Comparison of ENCODE assay signal across 10 cellular contexts in the genomic region with DNA sequence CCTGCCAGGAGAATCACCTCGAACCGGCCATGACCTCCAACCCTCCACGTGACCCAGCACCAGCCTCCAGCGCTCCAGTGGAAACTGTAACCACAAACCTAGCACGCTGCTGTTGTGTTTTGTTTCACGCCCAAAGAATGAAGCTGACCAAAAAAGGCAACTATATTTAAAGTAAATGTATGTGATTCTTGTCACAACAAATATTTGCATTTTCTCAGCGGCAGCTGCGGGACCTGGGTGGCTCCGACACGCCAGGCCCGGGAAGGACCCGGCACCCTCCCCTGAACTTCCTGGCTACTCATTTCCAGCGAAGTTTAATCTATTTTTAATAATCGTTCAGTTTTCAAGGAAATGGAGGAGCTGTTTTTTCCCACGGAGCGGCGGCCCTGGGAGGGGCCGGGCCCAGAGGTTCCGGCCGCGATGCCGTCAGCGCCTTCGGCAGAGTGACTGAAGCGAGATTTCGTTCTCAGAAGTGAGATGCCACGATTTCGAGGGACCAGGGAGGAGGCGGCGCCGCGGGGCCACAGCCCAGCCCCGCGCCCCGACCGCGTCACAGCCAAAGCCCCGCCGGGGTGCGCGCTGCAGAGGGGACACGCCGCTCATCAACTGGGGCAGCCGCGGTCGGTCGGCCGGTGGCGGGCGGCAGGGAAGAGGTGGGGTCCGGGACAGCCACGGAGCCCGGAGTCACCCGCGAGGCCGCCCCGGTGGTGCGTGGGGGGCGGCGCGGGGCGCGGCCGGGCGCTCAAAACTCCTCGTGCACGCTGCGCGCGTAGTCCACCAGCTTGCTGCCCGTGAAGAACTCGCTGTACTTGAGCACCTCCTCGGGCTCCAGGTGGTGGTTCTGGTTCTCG. TPM values are rescaled to one million over a fixed set of nuclear protein-coding genes. Genes with fewer than 3 reads are reported as not detected.
A peak's percentile ranks its signal among the peaks of the same experiment; 100 is the strongest.
DNase-seq lines count a peak whose midpoint lies in the region; ATAC-seq and TF ChIP-seq lines count a peak whose summit lies in the region.
"Had no signal": no experiment of that assay in that cellular context is flagged by ENCODE, and none has a peak within 500 bp of the region (broad histone marks: within the 10 kb centered on the region; RNA-seq: fewer than 3 reads in every experiment).

No MANE protein-coding gene starts in this region.

- no peak for ATAC-seq in WTC11
- ATAC-seq in activated naive CD8-positive, alpha-beta T cell treated with anti-CD3 and anti-CD28 coated beads, Interleukin-2, amount 50 U/mL, for 24 hours = no peak
- no peak for ATAC-seq in GM18498 (IDR thresholded peaks at IDR 0.05; ENCODE audit: unreplicated experiment)

- H3K36me3 Mint-ChIP-seq in WTC11 (no peaks in the 10 kb centered on the region; the same call in 1 of the 2 replicates), neural progenitor cell (peaks cover 10% of the 10 kb centered on the region)
- peaks cover 18% of the 10 kb centered on the region for H3K36me3 Mint-ChIP-seq in activated naive CD8-positive, alpha-beta T cell treated with anti-CD3 and anti-CD28 coated beads, Interleukin-2, amount 50 U/mL, for 24 hours (ENCODE audit: low read depth)

- TF ChIP-seq POLR2A in Peyer's patch (IDR thresholded peaks at IDR 0.05) = no peak

- H3K4me1 Mint-ChIP-seq in WTC11 (no peaks in the 10 kb centered on the region), neural progenitor cell (no peaks in the 10 kb centered on the region)
- peaks cover 42% of the 10 kb centered on the region for H3K4me1 Mint-ChIP-seq in activated naive CD8-positive, alpha-beta T cell treated with anti-CD3 and anti-CD28 coated beads, Interleukin-2, amount 50 U/mL, for 24 hours

- H3K27me3 Mint-ChIP-seq in WTC11 (ENCODE audit: low read depth) = no peaks in the 10 kb centered on the region
- H3K27me3 Mint-ChIP-seq in activated naive CD8-positive, alpha-beta T cell treated with anti-CD3 and anti-CD28 coated beads, Interleukin-2, amount 50 U/mL, for 24 hours = no peaks in the 10 kb centered on the region
- H3K27me3 Mint-ChIP-seq in neural progenitor cell (ENCODE audit: insufficient read depth, low read depth) = peaks cover 6% of the 10 kb centered on the region

- peak overlapping the region; percentile 20; the same call in 1 of the 2 replicates for H3K27ac Mint-ChIP-seq in WTC11
- H3K27ac Mint-ChIP-seq in activated naive CD8-positive, alpha-beta T cell treated with anti-CD3 and anti-CD28 coated beads, Interleukin-2, amount 50 U/mL, for 24 hours = peak overlapping the region; percentile 82
- no peak overlapping the region for H3K27ac Mint-ChIP-seq in neural progenitor cell

- no peaks in the 10 kb centered on the region for H3K9me3 Mint-ChIP-seq in WTC11
- no peaks in the 10 kb centered on the region for H3K9me3 Mint-ChIP-seq in activated naive CD8-positive, alpha-beta T cell treated with anti-CD3 and anti-CD28 coated beads, Interleukin-2, amount 50 U/mL, for 24 hours
- H3K9me3 Mint-ChIP-seq in neural progenitor cell = no peaks in the 10 kb centered on the region

- TF ChIP-seq CTCF in WTC11 (IDR thresholded peaks at IDR 0.05) (no peak), neural progenitor cell (IDR thresholded peaks at IDR 0.05) (no peak), Peyer's patch (IDR thresholded peaks at IDR 0.05) (no peak)

- H4K20me1 ChIP-seq in neural progenitor cell (ENCODE audit: low read depth) = no peaks in the 10 kb centered on the region

- no peak overlapping the region for H3K9ac ChIP-seq in neural progenitor cell

- H3K79me2 ChIP-seq in neural progenitor cell (ENCODE audit: low read depth) = no peaks in the 10 kb centered on the region

- H3K27ac ChIP-seq in neural progenitor cell = no peak overlapping the region
- H3K27ac ChIP-seq in Peyer's patch = peak overlapping the region in 1 of 4 donors; percentile 43
- H3K27ac ChIP-seq: neutrophil had no signal

- H3K4me3 ChIP-seq in neural progenitor cell (no peak overlapping the region), Peyer's patch (no peak overlapping the region)

- CTCF ChIA-PET in WTC11 (lab: Charles Lee) = interaction anchor here (1.2 kb wide), 1 partner anchor 215 kb away, joined by 3 read pairs; no protein-coding TSS in a partner anchor

- H3K36me3 ChIP-seq in neural progenitor cell (no peaks in the 10 kb centered on the region), Peyer's patch (peaks cover 0 to 54% (median 0%) of the 10 kb centered on the region in 3 donors)

- peak; percentile 68 for DNase-seq in activated T-cell treated with anti-CD3 and anti-CD28 coated beads, Interleukin-2, amount 50 U/mL, for 1 hour
- DNase-seq in activated T-cell treated with anti-CD3 and anti-CD28 coated beads for 4 hours = no peak
- no peak for DNase-seq in WTC11 (ENCODE audit: low spot score)
- DNase-seq in activated naive CD8-positive, alpha-beta T cell treated with anti-CD3 and anti-CD28 coated beads, Interleukin-2, amount 50 U/mL, for 24 hours = peak; percentile 37
- no peak for DNase-seq in neural progenitor cell (ENCODE audit: low spot score)
- no peak for DNase-seq in NCI-H146 treated with DMSO at 0.1 percent for 48 hours (lab: John Stamatoyannopoulos, UW; ENCODE audit: unreplicated experiment)
- no peak for DNase-seq in Peyer's patch

- H3K4me2 ChIP-seq in neural progenitor cell = no peak overlapping the region

- no peak overlapping the region for H2AFZ ChIP-seq in neural progenitor cell (replicated peaks)

- no peaks in the 10 kb centered on the region for H3K9me3 ChIP-seq in neural progenitor cell (ENCODE audit: low read depth)
- no peaks in the 10 kb centered on the region for H3K9me3 ChIP-seq in Peyer's patch
- H3K9me3 ChIP-seq: neutrophil had no signal

- H3F3A ChIP-seq in neural progenitor cell (ENCODE audit: low read depth) = no peaks in the 10 kb centered on the region

- H3K4me3 Mint-ChIP-seq in WTC11 (no peak overlapping the region), neural progenitor cell (peak overlapping the region; percentile 67)
- peak overlapping the region; percentile 59 for H3K4me3 Mint-ChIP-seq in activated naive CD8-positive, alpha-beta T cell treated with anti-CD3 and anti-CD28 coated beads, Interleukin-2, amount 50 U/mL, for 24 hours

- H3K4me1 ChIP-seq in neural progenitor cell (no peaks in the 10 kb centered on the region), Peyer's patch (peaks cover 0 to 31% (median 18%) of the 10 kb centered on the region in 4 donors)

- H3K27me3 ChIP-seq in neural progenitor cell (no peaks in the 10 kb centered on the region), Peyer's patch (no peaks in the 10 kb centered on the region)

- POLR2A ChIA-PET in WTC11 (lab: Charles Lee) = interaction anchor here (0.6 kb wide), 1 partner anchor 76 kb away, joined by 3 read pairs; no protein-coding TSS in a partner anchor

TF ChIP-seq in WTC11, 78 proteins besides CTCF, POLR2A, EP300 and RAD21 (continues in another document):
- TF ChIP-seq NR1H2 (CRISPR knock-in tag; IDR thresholded peaks at IDR 0.05) (no peak), FOXJ3 (CRISPR knock-in tag; IDR thresholded peaks at IDR 0.05; ENCODE audit: borderline replicate concordance) (no peak), ZNF317 (CRISPR knock-in tag; IDR thresholded peaks at IDR 0.05; ENCODE audit: borderline replicate concordance, low read depth) (no peak), TP53 (CRISPR knock-in tag; IDR thresholded peaks at IDR 0.05) (no peak)
- TF ChIP-seq, protein P1, sequence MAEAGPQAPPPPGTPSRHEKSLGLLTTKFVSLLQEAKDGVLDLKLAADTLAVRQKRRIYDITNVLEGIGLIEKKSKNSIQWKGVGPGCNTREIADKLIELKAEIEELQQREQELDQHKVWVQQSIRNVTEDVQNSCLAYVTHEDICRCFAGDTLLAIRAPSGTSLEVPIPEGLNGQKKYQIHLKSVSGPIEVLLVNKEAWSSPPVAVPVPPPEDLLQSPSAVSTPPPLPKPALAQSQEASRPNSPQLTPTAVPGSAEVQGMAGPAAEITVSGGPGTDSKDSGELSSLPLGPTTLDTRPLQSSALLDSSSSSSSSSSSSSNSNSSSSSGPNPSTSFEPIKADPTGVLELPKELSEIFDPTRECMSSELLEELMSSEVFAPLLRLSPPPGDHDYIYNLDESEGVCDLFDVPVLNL (CRISPR knock-in tag; IDR thresholded peaks at IDR 0.05; ENCODE audit: borderline replicate concordance, low read depth) = no peak
- TF ChIP-seq, protein P2, sequence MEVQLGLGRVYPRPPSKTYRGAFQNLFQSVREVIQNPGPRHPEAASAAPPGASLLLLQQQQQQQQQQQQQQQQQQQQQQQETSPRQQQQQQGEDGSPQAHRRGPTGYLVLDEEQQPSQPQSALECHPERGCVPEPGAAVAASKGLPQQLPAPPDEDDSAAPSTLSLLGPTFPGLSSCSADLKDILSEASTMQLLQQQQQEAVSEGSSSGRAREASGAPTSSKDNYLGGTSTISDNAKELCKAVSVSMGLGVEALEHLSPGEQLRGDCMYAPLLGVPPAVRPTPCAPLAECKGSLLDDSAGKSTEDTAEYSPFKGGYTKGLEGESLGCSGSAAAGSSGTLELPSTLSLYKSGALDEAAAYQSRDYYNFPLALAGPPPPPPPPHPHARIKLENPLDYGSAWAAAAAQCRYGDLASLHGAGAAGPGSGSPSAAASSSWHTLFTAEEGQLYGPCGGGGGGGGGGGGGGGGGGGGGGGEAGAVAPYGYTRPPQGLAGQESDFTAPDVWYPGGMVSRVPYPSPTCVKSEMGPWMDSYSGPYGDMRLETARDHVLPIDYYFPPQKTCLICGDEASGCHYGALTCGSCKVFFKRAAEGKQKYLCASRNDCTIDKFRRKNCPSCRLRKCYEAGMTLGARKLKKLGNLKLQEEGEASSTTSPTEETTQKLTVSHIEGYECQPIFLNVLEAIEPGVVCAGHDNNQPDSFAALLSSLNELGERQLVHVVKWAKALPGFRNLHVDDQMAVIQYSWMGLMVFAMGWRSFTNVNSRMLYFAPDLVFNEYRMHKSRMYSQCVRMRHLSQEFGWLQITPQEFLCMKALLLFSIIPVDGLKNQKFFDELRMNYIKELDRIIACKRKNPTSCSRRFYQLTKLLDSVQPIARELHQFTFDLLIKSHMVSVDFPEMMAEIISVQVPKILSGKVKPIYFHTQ (CRISPR knock-in tag; IDR thresholded peaks at IDR 0.05) = no peak

RNA-seq across cellular contexts. Expression of a gene that starts 3.0 kb away (rescaled TPM):
- total RNA-seq in WTC11 (2021) = 0.18 to 0.33 TPM in 2 of 3 replicates, not detected in the other
- total RNA-seq in neural progenitor cell (ENCODE audit: low replicate concordance) = 0.09 TPM in 1 of 2 replicates, not detected in the other
- 1 to 10 TPM in 3 of 4 donors, not detected in 1; 1.6 to 9.1 (median 2.8) TPM for total RNA-seq in Peyer's patch
- total RNA-seq: SK-MEL-5 had no signal

RNA-seq across cellular contexts. Expression of a gene that starts 10.6 kb away (rescaled TPM):
- total RNA-seq in WTC11 (2021) = 0.83 to 1.2 TPM (median 1.1 TPM) in 3 replicates
- not detected in 2 replicates for total RNA-seq in neural progenitor cell (ENCODE audit: low replicate concordance)
- 10 to 100 TPM in 1 of 4 donors, 1 to 10 TPM in 1, under 1 TPM in 1, not detected in 1; 0.70 to 38.0 (median 3.2) TPM for total RNA-seq in Peyer's patch
- total RNA-seq: SK-MEL-5 had no signal

RNA-seq across cellular contexts. Expression of a gene that starts 14.8 kb away (rescaled TPM):
- 92.3 to 105 TPM (median 101 TPM) in 3 replicates for total RNA-seq in WTC11 (2021)
- total RNA-seq in neural progenitor cell (ENCODE audit: low replicate concordance) = 16.6 and 43.4 TPM in 2 replicates
- 100 to 1,000 TPM in 3 of 4 donors, 10 to 100 TPM in 1; 88.3 to 280 (median 177) TPM for total RNA-seq in Peyer's patch

RNA-seq across cellular contexts. Expression of a gene that starts 15.0 kb away (rescaled TPM):
- total RNA-seq in WTC11 (2021) (18.8 to 21.4 TPM (median 20.0 TPM) in 3 replicates), neural progenitor cell (ENCODE audit: low replicate concordance) (15.8 and 32.4 TPM in 2 replicates), Peyer's patch (10 to 100 TPM in 2 of 4 donors, 1 to 10 TPM in 2; 9.1 to 13.4 (median 10.6) TPM)

RNA-seq across cellular contexts. Expression of a gene that starts 29.5 kb away (rescaled TPM):
- total RNA-seq in WTC11 (2021) (8.5 to 10.3 TPM (median 8.5 TPM) in 3 replicates), neural progenitor cell (ENCODE audit: low replicate concordance) (0.28 and 2.1 TPM in 2 replicates), Peyer's patch (10 to 100 TPM in 3 of 4 donors, not detected in 1; 23.3 to 58.0 (median 44.2) TPM)
- total RNA-seq: SK-MEL-5 had no signal

Comparison
In these comparisons a context has a peak if more than half of its experiments do, and no peak if none do; other contexts are left out.
1. DNase-seq: peak in activated T-cell treated with anti-CD3 and anti-CD28 coated beads, Interleukin-2, amount 50 U/mL, for 1 hour (single experiment) and activated naive CD8-positive, alpha-beta T cell treated with anti-CD3 and anti-CD28 coated beads, Interleukin-2, amount 50 U/mL, for 24 hours (single experiment); none in activated T-cell treated with anti-CD3 and anti-CD28 coated beads for 4 hours (single experiment), WTC11 (single experiment), neural progenitor cell (single experiment), NCI-H146 treated with DMSO at 0.1 percent for 48 hours (single experiment) and Peyer's patch (0 of 3).